23 cellular contexts compared by ENCODE assay signal in the genomic region with DNA sequence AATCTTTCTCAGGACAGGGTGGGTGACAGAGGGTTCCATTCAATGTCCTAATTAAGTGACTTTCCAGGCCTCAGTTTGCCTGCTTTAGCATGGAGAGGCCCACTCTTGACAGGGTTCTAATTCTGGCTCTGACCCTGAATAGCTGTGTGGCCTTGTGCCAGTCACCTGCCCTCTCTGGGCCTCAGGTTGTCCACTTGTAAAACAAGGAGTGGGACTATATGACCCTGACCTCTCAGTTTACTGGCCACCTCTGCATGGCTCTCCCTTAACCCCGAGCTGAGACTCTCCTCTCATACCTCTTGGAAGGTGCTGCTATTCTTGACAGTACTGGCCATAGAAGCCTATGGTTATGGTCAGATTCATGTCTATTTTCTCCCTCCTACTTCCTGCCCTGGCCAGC. TPM values are rescaled to one million over a fixed set of nuclear protein-coding genes. Genes with fewer than 3 reads are reported as not detected.
"Had no signal": no experiment of that assay in that cellular context is flagged by ENCODE, and none has a peak within 500 bp of the region (broad histone marks: within the 10 kb centered on the region; RNA-seq: fewer than 3 reads in every experiment).

No MANE protein-coding gene starts in this region.

- H3K9me3 Mint-ChIP-seq: activated CD4-positive, alpha-beta memory T cell treated with anti-CD3 and anti-CD28 coated beads for 36 hours; activated CD4-positive, alpha-beta T cell treated with anti-CD3 and anti-CD28 coated beads, Interleukin-2, amount 10 ng/mL, durations not matched to agents 7 days and 5 days; activated naive CD8-positive, alpha-beta T cell treated with anti-CD3 and anti-CD28 coated beads for 36 hours; activated T-cell treated with anti-CD3 and anti-CD28 coated beads, Interleukin-2, amount 50 U/mL, for 4 hours had no signal

- DNase-seq: activated CD4-positive, alpha-beta memory T cell treated with anti-CD3 and anti-CD28 coated beads for 36 hours; activated CD4-positive, alpha-beta T cell treated with anti-CD3 and anti-CD28 coated beads, Interleukin-2, amount 10 ng/mL, durations not matched to agents 7 days and 5 days; activated CD4-positive, CD25-positive, alpha-beta regulatory T cell; activated CD8-positive, alpha-beta memory T cell treated with anti-CD3 and anti-CD28 coated beads for 24 hours; activated effector memory CD4-positive, alpha-beta T cell treated with anti-CD3 and anti-CD28 coated beads, Interleukin-2, amount 50 U/mL, for 16 hours; activated naive CD4-positive, alpha-beta T cell treated with Interleukin-2 at 50 U/mL for 16 hours; activated naive CD8-positive, alpha-beta T cell treated with anti-CD3 and anti-CD28 coated beads for 36 hours; activated T-cell treated with anti-CD3 and anti-CD28 coated beads, Interleukin-2, amount 50 U/mL, for 4 hours; brain microvascular endothelial cell; Karpas-422; MM.1S; NCI-H1105; NCI-H1436; NCI-H2029 treated with DMSO at 0.1 percent for 48 hours; NCI-H510A treated with DMSO at 0.1 percent for 48 hours; NK-92 treated with Interleukin-12 subunit alpha and Interleukin-12 subunit beta, amount 100 ng/mL, for 24 hours; SHP77 treated with DMSO at 0.1 percent for 48 hours; T-helper 2 cell; T1000 had no signal

- ATAC-seq: activated T-cell treated with anti-CD3 and anti-CD28 coated beads, Interleukin-2, amount 50 U/mL, for 4 hours had no signal

- H3K4me3 ChIP-seq: cardiac muscle cell had no signal

- H3K36me3 ChIP-seq: brain microvascular endothelial cell, cardiac muscle cell had no signal

- FAIRE-seq: RCC 7860, TTC549 had no signal

- H3K27ac Mint-ChIP-seq: activated CD4-positive, alpha-beta memory T cell treated with anti-CD3 and anti-CD28 coated beads for 36 hours; activated CD4-positive, alpha-beta T cell treated with anti-CD3 and anti-CD28 coated beads, Interleukin-2, amount 10 ng/mL, durations not matched to agents 7 days and 5 days; activated naive CD8-positive, alpha-beta T cell treated with anti-CD3 and anti-CD28 coated beads for 36 hours had no signal

- H3K4me3 Mint-ChIP-seq: activated CD4-positive, alpha-beta memory T cell treated with anti-CD3 and anti-CD28 coated beads for 36 hours; activated CD4-positive, alpha-beta T cell treated with anti-CD3 and anti-CD28 coated beads, Interleukin-2, amount 10 ng/mL, durations not matched to agents 7 days and 5 days; activated naive CD8-positive, alpha-beta T cell treated with anti-CD3 and anti-CD28 coated beads for 36 hours; activated T-cell treated with anti-CD3 and anti-CD28 coated beads, Interleukin-2, amount 50 U/mL, for 4 hours had no signal

- H3K27me3 ChIP-seq: brain microvascular endothelial cell, cardiac muscle cell had no signal

- H3K4me1 Mint-ChIP-seq: activated CD4-positive, alpha-beta T cell treated with anti-CD3 and anti-CD28 coated beads, Interleukin-2, amount 10 ng/mL, durations not matched to agents 7 days and 5 days; activated naive CD8-positive, alpha-beta T cell treated with anti-CD3 and anti-CD28 coated beads for 36 hours had no signal

- H3K27ac ChIP-seq: brain microvascular endothelial cell, cardiac muscle cell had no signal

- H3K36me3 Mint-ChIP-seq: activated CD4-positive, alpha-beta memory T cell treated with anti-CD3 and anti-CD28 coated beads for 36 hours; activated naive CD8-positive, alpha-beta T cell treated with anti-CD3 and anti-CD28 coated beads for 36 hours had no signal

RNA-seq across cellular contexts. Expression of a gene that starts 44.1 kb away (rescaled TPM):
- total RNA-seq: activated CD4-positive, alpha-beta memory T cell treated with anti-CD3 and anti-CD28 coated beads for 36 hours; activated CD4-positive, alpha-beta T cell treated with anti-CD3 and anti-CD28 coated beads, Interleukin-2, amount 10 ng/mL, durations not matched to agents 7 days and 5 days; activated naive CD8-positive, alpha-beta T cell treated with anti-CD3 and anti-CD28 coated beads for 36 hours; activated T-cell treated with anti-CD3 and anti-CD28 coated beads, Interleukin-2, amount 50 U/mL, for 4 hours; cardiac muscle cell had no signal
- polyA plus RNA-seq: adipose tissue had no signal
